16 cellular contexts compared by ENCODE assay signal in genomic region chr20:64142546-64142945, GRCh38. TPM values are rescaled to one million over a fixed set of nuclear protein-coding genes. Genes with fewer than 3 reads are reported as not detected.
DNase-seq lines count a peak whose midpoint lies in the region; ATAC-seq and TF ChIP-seq lines count a peak whose summit lies in the region.
"Had no signal": no experiment of that assay in that cellular context is flagged by ENCODE, and none has a peak within 500 bp of the region (broad histone marks: within the 10 kb centered on the region; RNA-seq: fewer than 3 reads in every experiment).

No MANE protein-coding gene starts in this region.

- H3K4me1 Mint-ChIP-seq in glutamatergic neuron (ENCODE audit: low read depth, unreplicated experiment), result peaks cover 29% of the 10 kb centered on the region
- H3K4me1 Mint-ChIP-seq in stimulated activated naive B cell treated with anti-CD40 and anti-IgM and Interleukin-4, amounts not matched to agents 10 μg/mL and 1 μg/mL and 100 μg/mL, for 72 hours, result no peaks in the 10 kb centered on the region

- ATAC-seq in stimulated activated naive B cell treated with anti-CD40 and anti-IgM and Interleukin-4, amounts not matched to agents 10 μg/mL and 1 μg/mL and 100 μg/mL, for 72 hours (replicated peaks), result no peak

- H3K9me3 ChIP-seq in BLaER1 treated with 17β-estradiol and CSF1 and Interleukin-3, amounts not matched to agents 10 nM and 100 nM (replicated peaks in 1 of 11), result peaks cover 17 to 25% (median 19%) of the 10 kb centered on the region in 11 experiments

- H3K4me3 ChIP-seq in BLaER1 treated with 17β-estradiol and CSF1 and Interleukin-3, amounts not matched to agents 10 nM and 100 nM, result no peak overlapping the region
- H3K4me3 ChIP-seq: esophagus squamous epithelium, HAP-1, SJSA1 had no signal

- H3K4me3 Mint-ChIP-seq in glutamatergic neuron (ENCODE audit: unreplicated experiment), result no peak overlapping the region
- H3K4me3 Mint-ChIP-seq in stimulated activated naive B cell treated with anti-CD40 and anti-IgM and Interleukin-4, amounts not matched to agents 10 μg/mL and 1 μg/mL and 100 μg/mL, for 72 hours, result no peak overlapping the region

- H3K27me3 Mint-ChIP-seq in glutamatergic neuron (ENCODE audit: unreplicated experiment), result peaks cover 9% of the 10 kb centered on the region
- H3K27me3 Mint-ChIP-seq in stimulated activated naive B cell treated with anti-CD40 and anti-IgM and Interleukin-4, amounts not matched to agents 10 μg/mL and 1 μg/mL and 100 μg/mL, for 72 hours, result peaks cover 11 to 29% of the 10 kb centered on the region in 2 donors

- H3K9me3 Mint-ChIP-seq in glutamatergic neuron (ENCODE audit: unreplicated experiment), result peaks cover 19% of the 10 kb centered on the region
- peaks cover 6 to 11% of the 10 kb centered on the region in 2 donors for H3K9me3 Mint-ChIP-seq in stimulated activated naive B cell treated with anti-CD40 and anti-IgM and Interleukin-4, amounts not matched to agents 10 μg/mL and 1 μg/mL and 100 μg/mL, for 72 hours

- H3K27ac ChIP-seq in BLaER1 treated with 17β-estradiol and CSF1 and Interleukin-3, amounts not matched to agents 10 nM and 100 nM, result peak overlapping the region in 4 of 11 experiments; percentile 18 to 71 (median 50); a peak in 7 of 22 replicates
- H3K27ac ChIP-seq: esophagus squamous epithelium, SJSA1 had no signal

- no peaks in the 10 kb centered on the region for H4K20me1 ChIP-seq in BLaER1 treated with 17β-estradiol and CSF1 and Interleukin-3, amounts not matched to agents 10 nM and 100 nM

- peaks cover 7% of the 10 kb centered on the region for H3K36me3 Mint-ChIP-seq in glutamatergic neuron (ENCODE audit: unreplicated experiment)
- H3K36me3 Mint-ChIP-seq in stimulated activated naive B cell treated with anti-CD40 and anti-IgM and Interleukin-4, amounts not matched to agents 10 μg/mL and 1 μg/mL and 100 μg/mL, for 72 hours, result peaks cover 0 to 4% of the 10 kb centered on the region in 2 donors

- H3K36me3 ChIP-seq in BLaER1 treated with 17β-estradiol and CSF1 and Interleukin-3, amounts not matched to agents 10 nM and 100 nM, result no peaks in the 10 kb centered on the region
- H3K36me3 ChIP-seq: esophagus squamous epithelium, HAP-1, SJSA1 had no signal

- H3K9ac ChIP-seq in BLaER1 treated with 17β-estradiol and CSF1 and Interleukin-3, amounts not matched to agents 10 nM and 100 nM, result peak overlapping the region in 2 of 11 experiments; percentile 21 to 41; a peak in 3 of 22 replicates

- H3K4me1 ChIP-seq in BLaER1 treated with 17β-estradiol and CSF1 and Interleukin-3, amounts not matched to agents 10 nM and 100 nM, result peaks cover 10 to 27% (median 19%) of the 10 kb centered on the region in 10 experiments
- H3K4me1 ChIP-seq: esophagus squamous epithelium, SJSA1 had no signal

- DNase-seq in DMS53 (lab: John Stamatoyannopoulos, UW), result peak; percentile 80
- DNase-seq in NCI-H510A (lab: John Stamatoyannopoulos, UW), result peak; percentile 44
- DNase-seq in glutamatergic neuron, result peak; percentile 3
- DNase-seq in SK-N-DZ (ENCODE audit: low spot score), result no peak
- DNase-seq in stimulated activated naive B cell treated with anti-CD40 and anti-IgM and Interleukin-4, amounts not matched to agents 10 μg/mL and 1 μg/mL and 100 μg/mL, for 72 hours, result no peak
- no peak for DNase-seq in stimulated activated CD4-positive, alpha-beta T cell treated with anti-CD3 and anti-CD28 coated beads, Interleukin-2, amount 100 ng/mL, for 24 hours
- no peak for DNase-seq in activated CD4-positive, alpha-beta T cell treated with anti-CD3 and anti-CD28 coated beads, Interleukin-2, amount 50 U/mL, for 1 hour
- DNase-seq: activated gamma-delta T cell; cortex of kidney; esophagus squamous epithelium; stimulated activated CD4-positive, alpha-beta T cell treated with anti-CD3 and anti-CD28 coated beads, Interleukin-15, amount 100 ng/mL, for 24 hours had no signal

- H3K4me2 ChIP-seq in BLaER1 treated with 17β-estradiol and CSF1 and Interleukin-3, amounts not matched to agents 10 nM and 100 nM, result peak overlapping the region; percentile 45 to 85 (median 78)

- H3K27me3 ChIP-seq in BLaER1 treated with 17β-estradiol and CSF1 and Interleukin-3, amounts not matched to agents 10 nM and 100 nM, result no peaks in the 10 kb centered on the region

- no peak for TF ChIP-seq CTCF in glutamatergic neuron (IDR thresholded peaks at IDR 0.05; ENCODE audit: partially characterized antibody, unreplicated experiment)

- no peak overlapping the region for H3K27ac Mint-ChIP-seq in glutamatergic neuron (ENCODE audit: unreplicated experiment)
- H3K27ac Mint-ChIP-seq in stimulated activated naive B cell treated with anti-CD40 and anti-IgM and Interleukin-4, amounts not matched to agents 10 μg/mL and 1 μg/mL and 100 μg/mL, for 72 hours, result no peak overlapping the region

RNA-seq across cellular contexts. Expression of gene MYT1, which starts 21.7 kb away (rescaled TPM):
- total RNA-seq in glutamatergic neuron (ENCODE audit: unreplicated experiment), result 159 TPM
- polyA plus RNA-seq in SK-N-DZ (2014; cell fraction: cytosol; rRNA removed), result 17.7 and 19.3 TPM in 2 replicates
- polyA plus RNA-seq in SK-N-DZ (2014; cell fraction: nucleus; rRNA removed), result 35.0 and 57.9 TPM in 2 replicates
- total RNA-seq: astrocyte, esophagus squamous epithelium, SJSA1 had no signal
- polyA plus RNA-seq: BJ had no signal

RNA-seq across cellular contexts. Expression of gene NPBWR2, which starts 35.2 kb away (rescaled TPM):
- total RNA-seq in glutamatergic neuron (ENCODE audit: unreplicated experiment), result not detected
- not detected in 2 replicates for polyA plus RNA-seq in SK-N-DZ (2014; cell fraction: cytosol; rRNA removed)
- polyA plus RNA-seq in SK-N-DZ (2014; cell fraction: nucleus; rRNA removed), result not detected in 2 replicates
- total RNA-seq: astrocyte, esophagus squamous epithelium, SJSA1 had no signal
- polyA plus RNA-seq: BJ had no signal

RNA-seq across cellular contexts. Expression of gene LKAAEAR1, which starts 58.3 kb away (rescaled TPM):
- not detected for total RNA-seq in glutamatergic neuron (ENCODE audit: unreplicated experiment)
- not detected in 2 replicates for polyA plus RNA-seq in SK-N-DZ (2014; cell fraction: cytosol; rRNA removed)
- polyA plus RNA-seq in SK-N-DZ (2014; cell fraction: nucleus; rRNA removed), result not detected in 2 replicates
- total RNA-seq: astrocyte, esophagus squamous epithelium had no signal
- polyA plus RNA-seq: BJ had no signal

Comparison
In these comparisons a context has a peak if more than half of its experiments do, and no peak if none do; other contexts are left out.
1. DNase-seq: peak in DMS53 (single experiment), NCI-H510A (single experiment) and glutamatergic neuron (single experiment); none in SK-N-DZ (single experiment), stimulated activated naive B cell treated with anti-CD40 and anti-IgM and Interleukin-4, amounts not matched to agents 10 μg/mL and 1 μg/mL and 100 μg/mL, for 72 hours (single experiment), stimulated activated CD4-positive, alpha-beta T cell treated with anti-CD3 and anti-CD28 coated beads, Interleukin-2, amount 100 ng/mL, for 24 hours (0 of 2) and activated CD4-positive, alpha-beta T cell treated with anti-CD3 and anti-CD28 coated beads, Interleukin-2, amount 50 U/mL, for 1 hour (single experiment).